In the genomic region with DNA sequence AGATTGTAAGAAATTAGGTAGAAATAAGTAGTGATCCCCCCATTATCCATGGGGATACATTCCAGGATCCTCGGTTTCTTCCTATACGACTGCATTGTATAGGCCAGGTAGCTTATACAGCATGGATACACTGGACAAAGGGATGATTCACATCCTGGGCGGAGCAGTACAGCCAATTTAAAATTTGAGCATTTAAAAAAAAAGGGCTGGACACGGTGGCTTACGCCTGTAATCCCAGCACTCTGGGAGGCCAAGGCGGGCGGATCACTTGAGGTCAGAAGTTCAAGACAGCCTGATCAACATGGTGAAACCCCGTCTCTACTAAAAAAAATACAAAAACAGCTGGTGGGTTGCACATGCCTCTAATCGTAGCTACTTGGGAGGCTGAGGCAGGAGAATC, we compare ENCODE assay signal across 32 cellular contexts. TPM values are rescaled to one million over a fixed set of nuclear protein-coding genes. Genes with fewer than 3 reads are reported as not detected.
"Had no signal": no experiment of that assay in that cellular context is flagged by ENCODE, and none has a peak within 500 bp of the region (broad histone marks: within the 10 kb centered on the region; RNA-seq: fewer than 3 reads in every experiment).

No MANE protein-coding gene starts in this region.

- H3K27ac ChIP-seq: dorsolateral prefrontal cortex, epithelial cell of prostate, esophagus muscularis mucosa, foreskin keratinocyte, gastroesophageal sphincter, heart left ventricle, hepatocyte, left lung, prostate gland, right atrium auricular region, testis, tibial artery had no signal

- H3K36me3 ChIP-seq: esophagus muscularis mucosa, gastroesophageal sphincter, heart left ventricle, left lung, prostate gland, right atrium auricular region, tibial artery had no signal

- H3K4me3 ChIP-seq: dorsolateral prefrontal cortex, esophagus muscularis mucosa, gastroesophageal sphincter, heart left ventricle, hepatocyte, left lung, prostate gland, right atrium auricular region, testis, tibial artery had no signal

- H3K4me3 Mint-ChIP-seq: naive thymus-derived CD4-positive, alpha-beta T cell; nephron; stimulated activated memory B cell treated with anti-CD40 and anti-IgM and Interleukin-4, amounts not matched to agents 10 μg/mL and 1 μg/mL and 100 μg/mL, for 72 hours; type B pancreatic cell had no signal

- H3K4me1 Mint-ChIP-seq: naive thymus-derived CD4-positive, alpha-beta T cell; nephron; stimulated activated memory B cell treated with anti-CD40 and anti-IgM and Interleukin-4, amounts not matched to agents 10 μg/mL and 1 μg/mL and 100 μg/mL, for 72 hours had no signal

- H3K27me3 ChIP-seq: dorsolateral prefrontal cortex, esophagus muscularis mucosa, foreskin keratinocyte, gastroesophageal sphincter, heart left ventricle, hepatocyte, left lung, right atrium auricular region, testis had no signal

- H3K9me3 Mint-ChIP-seq: naive thymus-derived CD4-positive, alpha-beta T cell; nephron; stimulated activated memory B cell treated with anti-CD40 and anti-IgM and Interleukin-4, amounts not matched to agents 10 μg/mL and 1 μg/mL and 100 μg/mL, for 72 hours; type B pancreatic cell had no signal

- H3K27ac Mint-ChIP-seq: naive thymus-derived CD4-positive, alpha-beta T cell; nephron; stimulated activated memory B cell treated with anti-CD40 and anti-IgM and Interleukin-4, amounts not matched to agents 10 μg/mL and 1 μg/mL and 100 μg/mL, for 72 hours; type B pancreatic cell had no signal

- H3K4me1 ChIP-seq: foreskin keratinocyte, gastroesophageal sphincter, heart left ventricle, left lung, prostate gland, right atrium auricular region, tibial artery had no signal

- H3K27me3 Mint-ChIP-seq: stimulated activated memory B cell treated with anti-CD40 and anti-IgM and Interleukin-4, amounts not matched to agents 10 μg/mL and 1 μg/mL and 100 μg/mL, for 72 hours; type B pancreatic cell had no signal

- DNase-seq: dorsolateral prefrontal cortex; effector CD4-positive, alpha-beta T cell; foreskin keratinocyte; heart left ventricle; kidney; left lung; mesendoderm; midbrain; naive thymus-derived CD4-positive, alpha-beta T cell; nucleus accumbens; stimulated activated CD4-positive, alpha-beta T cell treated with anti-CD3 and anti-CD28 coated beads, Interleukin-2, amount 100 ng/mL, for 24 hours; stimulated activated CD4-positive, alpha-beta T cell treated with anti-CD3 and anti-CD28 coated beads, Interleukin-4, amount 100 ng/mL, for 24 hours; stimulated activated naive CD8-positive, alpha-beta T cell treated with anti-CD3 and anti-CD28 coated beads, Interleukin-15, Interleukin-2, amounts not matched to agents 100 U/mL and 50 U/mL, for 24 hours; substantia nigra; testis; tibial artery had no signal

- H3K9me3 ChIP-seq: esophagus muscularis mucosa, gastroesophageal sphincter, heart left ventricle, left lung, prostate gland, right atrium auricular region, testis, tibial artery had no signal

- ATAC-seq: foreskin keratinocyte; gastroesophageal sphincter; heart left ventricle; left lung; naive thymus-derived CD4-positive, alpha-beta T cell; sciatic nerve; stimulated activated memory B cell treated with anti-CD40 and anti-IgM and Interleukin-4, amounts not matched to agents 10 μg/mL and 1 μg/mL and 100 μg/mL, for 72 hours; stimulated activated naive CD8-positive, alpha-beta T cell treated with anti-CD3 and anti-CD28 coated beads, Interleukin-15, Interleukin-2, amounts not matched to agents 100 U/mL and 50 U/mL, for 24 hours had no signal

- H3K36me3 Mint-ChIP-seq: naive thymus-derived CD4-positive, alpha-beta T cell; stimulated activated memory B cell treated with anti-CD40 and anti-IgM and Interleukin-4, amounts not matched to agents 10 μg/mL and 1 μg/mL and 100 μg/mL, for 72 hours; type B pancreatic cell had no signal

RNA-seq across cellular contexts. Expression of a gene that starts 1.0 kb away (rescaled TPM):
- total RNA-seq: esophagus muscularis mucosa; fibroblast of lung; foreskin keratinocyte; gastroesophageal sphincter; heart left ventricle; hepatocyte; kidney; left lung; lower leg skin; lung microvascular endothelial cell; mucosa of gallbladder; naive thymus-derived CD4-positive, alpha-beta T cell; osteocyte; prostate gland; right atrium auricular region; sciatic nerve; urinary bladder had no signal
- polyA plus RNA-seq: fibroblast of lung; foreskin keratinocyte; heart left ventricle; hepatocyte; naive thymus-derived CD4-positive, alpha-beta T cell; urinary bladder had no signal

RNA-seq across cellular contexts. Expression of a gene that starts 26.4 kb away (rescaled TPM):
- total RNA-seq: esophagus muscularis mucosa; fibroblast of lung; foreskin keratinocyte; hepatocyte; kidney; lower leg skin; lung microvascular endothelial cell; naive thymus-derived CD4-positive, alpha-beta T cell; osteocyte; sciatic nerve; urinary bladder had no signal
- polyA plus RNA-seq: fibroblast of lung, foreskin keratinocyte, hepatocyte, urinary bladder had no signal
